13 cellular contexts compared by ENCODE assay signal in genomic region chr20:63687419-63688233, GRCh38. TPM values are rescaled to one million over a fixed set of nuclear protein-coding genes. Genes with fewer than 3 reads are reported as not detected.
DNase-seq lines count a peak whose midpoint lies in the region; ATAC-seq and TF ChIP-seq lines count a peak whose summit lies in the region.
"Had no signal": no experiment of that assay in that cellular context is flagged by ENCODE, and none has a peak within 500 bp of the region (broad histone marks: within the 10 kb centered on the region; RNA-seq: fewer than 3 reads in every experiment).

No MANE protein-coding gene starts in this region.

- H2AFZ ChIP-seq in ACC112 (ENCODE audit: low read length, unreplicated experiment) = no peak overlapping the region
- H2AFZ ChIP-seq in SK-N-SH (ENCODE audit: low read depth) = no peak overlapping the region

- H3K36me3 ChIP-seq in ACC112 (ENCODE audit: insufficient read depth, low read length) (peaks cover 3% of the 10 kb centered on the region; the same call in 1 of the 2 replicates), Peyer's patch (no peaks in the 10 kb centered on the region), gastroesophageal sphincter (peaks cover 0 to 6% of the 10 kb centered on the region in 2 donors), SK-N-SH (replicated peaks in 1 of 2; ENCODE audit: control insufficient read depth in 1 of 2, insufficient read depth in 2 of 2, low read length in 1 of 2) (no peaks in the 10 kb centered on the region)

- no peak for TF ChIP-seq POLR2A in Peyer's patch (IDR thresholded peaks at IDR 0.05)
- TF ChIP-seq POLR2A in gastroesophageal sphincter (IDR thresholded peaks at IDR 0.05) = no peak

- ATAC-seq in gastroesophageal sphincter (no peak), sciatic nerve (peak; percentile 0), HG03565 (IDR thresholded peaks at IDR 0.05; ENCODE audit: unreplicated experiment) (no peak)

- H4K20me1 ChIP-seq in SK-N-SH (ENCODE audit: insufficient read depth) = no peaks in the 10 kb centered on the region

- H3F3A ChIP-seq in SK-N-SH (replicated peaks; ENCODE audit: insufficient read depth) = peaks cover 5% of the 10 kb centered on the region

- no CpG with 5 or more reads among the region's 29 CpGs for WGBS in gastroesophageal sphincter (ENCODE audit: low coverage in 1 of 2), 2 donors
- WGBS in SK-N-SH (ENCODE audit: low lambda C conversion rate) = 86% methylated on average over 12 of the region's 29 CpGs

- H3K27me3 ChIP-seq in ACC112 (ENCODE audit: insufficient read depth, low read length) (no peaks in the 10 kb centered on the region), Peyer's patch (no peaks in the 10 kb centered on the region), gastroesophageal sphincter (no peaks in the 10 kb centered on the region), SK-N-SH (ENCODE audit: insufficient read depth) (no peaks in the 10 kb centered on the region)
- H3K27me3 ChIP-seq: SJSA1 had no signal

- TF ChIP-seq EP300 in gastroesophageal sphincter (IDR thresholded peaks at IDR 0.05) (no peak), SK-N-SH (IDR thresholded peaks at IDR 0.05; ENCODE audit: borderline replicate concordance in 1 of 2, low read depth in 1 of 2, low read length in 1 of 2) (no peak)

- H3K4me3 ChIP-seq in ACC112 (ENCODE audit: low read depth, low read length) (no peak overlapping the region), Peyer's patch (peak overlapping the region in 1 of 4 donors; percentile 4), gastroesophageal sphincter (no peak overlapping the region), SK-N-SH (ENCODE audit: low read depth in 2 of 2, low read length in 1 of 2) (no peak overlapping the region)
- H3K4me3 ChIP-seq: SJSA1 had no signal

- POLR2A ChIA-PET in SK-N-SH (lab: Yijun Ruan, JAX) = interaction anchor here (0.9 kb wide), 1 partner anchor 13 kb away, joined by 3 read pairs; no protein-coding TSS in a partner anchor

- peak overlapping the region; percentile 95 for H3K27ac ChIP-seq in ACC112 (ENCODE audit: low read depth, low read length)
- H3K27ac ChIP-seq in Peyer's patch = peak overlapping the region; percentile 61 to 90 (median 74)
- H3K27ac ChIP-seq in gastroesophageal sphincter = peak overlapping the region in 3 of 4 donors; percentile 77 to 86 (median 78)
- no peak overlapping the region for H3K27ac ChIP-seq in SK-N-SH (ENCODE audit: low read depth in 2 of 2, low read length in 1 of 2)
- H3K27ac ChIP-seq: SJSA1, VCaP had no signal

- DNase-seq in Peyer's patch (no peak), sciatic nerve (ENCODE audit: low spot score) (no peak), SK-N-SH (no peak), nucleus accumbens (lab: John Stamatoyannopoulos, UW) (no peak)
- DNase-seq in stimulated activated CD4-positive, alpha-beta T cell treated with anti-CD3 and anti-CD28 coated beads, Interleukin-1b, Interleukin-23, amount 100 ng/mL, for 48 hours = no peak
- DNase-seq: NCI-H1105 treated with DMSO at 0.1 percent for 48 hours, NCI-H510A treated with DMSO at 0.1 percent for 48 hours had no signal

- CTCF ChIA-PET in SK-N-SH (lab: Yijun Ruan, JAX) = interaction anchor here (1.2 to 1.5 kb wide), 2 partner anchors 10 to 150 kb away, joined by 3 read pairs; no protein-coding TSS in a partner anchor

- TF ChIP-seq CTCF in Peyer's patch (IDR thresholded peaks at IDR 0.05) (no peak), gastroesophageal sphincter (IDR thresholded peaks at IDR 0.05) (no peak), SK-N-SH (IDR thresholded peaks at IDR 0.05) (no peak)

- H3K9me2 ChIP-seq in SK-N-SH = no peaks in the 10 kb centered on the region

- H3K4me1 ChIP-seq in ACC112 (ENCODE audit: control insufficient read depth, insufficient read depth, low read length, unreplicated experiment) = peaks cover 39% of the 10 kb centered on the region
- H3K4me1 ChIP-seq in Peyer's patch = peaks cover 0 to 61% (median 6%) of the 10 kb centered on the region in 4 donors
- peaks cover 0 to 56% (median 36%) of the 10 kb centered on the region in 3 donors for H3K4me1 ChIP-seq in gastroesophageal sphincter
- H3K4me1 ChIP-seq in SK-N-SH (ENCODE audit: control insufficient read depth in 1 of 2, insufficient read depth in 2 of 2, low read depth in 1 of 2, low read length in 1 of 2) = peaks cover 0 to 7% of the 10 kb centered on the region in 2 experiments; a peak in 2 of 4 replicates

- TF ChIP-seq RAD21 in SK-N-SH (IDR thresholded peaks at IDR 0.05; ENCODE audit: low read length) = no peak

- H3K4me2 ChIP-seq in SK-N-SH = no peak overlapping the region

- H3K9ac ChIP-seq in SK-N-SH = no peak overlapping the region

- intact Hi-C loops in sciatic nerve (cut with DNase I) = no loop called here

- H3K9me3 ChIP-seq in Peyer's patch (no peaks in the 10 kb centered on the region), gastroesophageal sphincter (no peaks in the 10 kb centered on the region), SK-N-SH (no peaks in the 10 kb centered on the region)
- H3K9me3 ChIP-seq: SJSA1 had no signal

- H3K79me2 ChIP-seq in ACC112 (ENCODE audit: control insufficient read depth, insufficient read depth, low read length, unreplicated experiment) (no peaks in the 10 kb centered on the region), SK-N-SH (ENCODE audit: insufficient read depth) (no peaks in the 10 kb centered on the region)

TF ChIP-seq in SK-N-SH, 30 proteins besides CTCF, POLR2A, EP300 and RAD21 (continues in another document):
- TF ChIP-seq USF2 (IDR thresholded peaks at IDR 0.05; ENCODE audit: borderline replicate concordance, low read depth, low read length) = no peak
- TF ChIP-seq MEF2A (IDR thresholded peaks at IDR 0.05; ENCODE audit: borderline replicate concordance, low read depth) = no peak
- TF ChIP-seq ELF1 (IDR thresholded peaks at IDR 0.05) = no peak
- TF ChIP-seq POLR2AphosphoS5 (IDR thresholded peaks at IDR 0.05; ENCODE audit: low read depth, low read length) = no peak
- no peak for TF ChIP-seq TEAD4 (IDR thresholded peaks at IDR 0.05; ENCODE audit: borderline replicate concordance, insufficient read depth)
- no peak for TF ChIP-seq GABPA (IDR thresholded peaks at IDR 0.05; ENCODE audit: low read depth)
- no peak for TF ChIP-seq RCOR1 (IDR thresholded peaks at IDR 0.05; ENCODE audit: low read length)
- no peak for TF ChIP-seq NRF1 (IDR thresholded peaks at IDR 0.05; ENCODE audit: low read depth, low read length)
- TF ChIP-seq IRF3 (IDR thresholded peaks at IDR 0.05; ENCODE audit: low read depth, low read length) = no peak
- no peak for TF ChIP-seq FOXJ3 (CRISPR knock-in tag; IDR thresholded peaks at IDR 0.05)
- no peak for TF ChIP-seq JUND (IDR thresholded peaks at IDR 0.05)
- TF ChIP-seq SIN3A (IDR thresholded peaks at IDR 0.05; ENCODE audit: borderline replicate concordance, low read depth, low read length) = no peak
- no peak for TF ChIP-seq SMC3 (IDR thresholded peaks at IDR 0.05; ENCODE audit: low read depth, low read length)

RNA-seq across cellular contexts. Expression of gene TNFRSF6B, which starts 8.8 kb away (rescaled TPM):
- total RNA-seq in Peyer's patch (1 to 10 TPM in 3 of 4 donors, not detected in 1; 2.1 to 4.2 (median 2.7) TPM), gastroesophageal sphincter (10 to 100 TPM in 3 of 4 donors, 1 to 10 TPM in 1; 8.9 to 27.8 (median 15.4) TPM), sciatic nerve (6.1 TPM)
- 8.2 and 9.4 TPM in 2 replicates for polyA plus RNA-seq in SK-N-SH (2012; rRNA removed)
- 3.6 and 6.1 TPM in 2 replicates for polyA plus RNA-seq in SK-N-SH (2012; cell fraction: cytosol; rRNA removed)
- polyA plus RNA-seq in SK-N-SH (2012; cell fraction: nucleus; rRNA removed) = 18.3 and 28.9 TPM in 2 replicates
- total RNA-seq: mononuclear cell had no signal

RNA-seq across cellular contexts. Expression of gene ARFRP1, which starts 20.1 kb away (rescaled TPM):
- total RNA-seq in Peyer's patch (10 to 100 TPM; 39.1 to 67.6 (median 46.3) TPM), gastroesophageal sphincter (10 to 100 TPM; 38.9 to 56.4 (median 49.0) TPM), sciatic nerve (49.1 TPM)
- polyA plus RNA-seq in SK-N-SH (2012; rRNA removed) = 65.4 and 72.8 TPM in 2 replicates
- polyA plus RNA-seq in SK-N-SH (2012; cell fraction: cytosol; rRNA removed) = 47.9 and 57.4 TPM in 2 replicates
- 132 and 145 TPM in 2 replicates for polyA plus RNA-seq in SK-N-SH (2012; cell fraction: nucleus; rRNA removed)

RNA-seq across cellular contexts. Expression of gene ZGPAT, which starts 20.2 kb away (rescaled TPM):
- total RNA-seq in Peyer's patch (10 to 100 TPM; 48.9 to 67.7 (median 54.7) TPM), gastroesophageal sphincter (10 to 100 TPM; 21.7 to 51.7 (median 32.9) TPM), sciatic nerve (23.8 TPM)
- polyA plus RNA-seq in SK-N-SH (2012; rRNA removed) = 33.7 and 36.8 TPM in 2 replicates
- 9.8 and 14.3 TPM in 2 replicates for polyA plus RNA-seq in SK-N-SH (2012; cell fraction: cytosol; rRNA removed)
- 152 and 206 TPM in 2 replicates for polyA plus RNA-seq in SK-N-SH (2012; cell fraction: nucleus; rRNA removed)

RNA-seq across cellular contexts. Expression of gene RTEL1, which starts 29.5 kb away (rescaled TPM):
- 10 to 100 TPM; 25.6 to 61.1 (median 30.2) TPM for total RNA-seq in Peyer's patch
- 10 to 100 TPM in 3 of 4 donors, 1 to 10 TPM in 1; 7.1 to 43.7 (median 18.7) TPM for total RNA-seq in gastroesophageal sphincter
- total RNA-seq in sciatic nerve = 34.1 TPM
- polyA plus RNA-seq in SK-N-SH (2012; rRNA removed) = 9.9 and 12.9 TPM in 2 replicates
- 1.5 and 2.4 TPM in 2 replicates for polyA plus RNA-seq in SK-N-SH (2012; cell fraction: cytosol; rRNA removed)
- polyA plus RNA-seq in SK-N-SH (2012; cell fraction: nucleus; rRNA removed) = 82.0 and 145 TPM in 2 replicates

RNA-seq across cellular contexts. Expression of gene STMN3, which starts 34.4 kb away (rescaled TPM):
- total RNA-seq in Peyer's patch (10 to 100 TPM in 1 of 4 donors, 1 to 10 TPM in 3; 3.4 to 23.1 (median 5.6) TPM), gastroesophageal sphincter (10 to 100 TPM; 13.7 to 31.6 (median 17.0) TPM), sciatic nerve (19.7 TPM)
- polyA plus RNA-seq in SK-N-SH (2012; rRNA removed) = 89.8 and 111 TPM in 2 replicates
- 58.5 and 83.6 TPM in 2 replicates for polyA plus RNA-seq in SK-N-SH (2012; cell fraction: cytosol; rRNA removed)
- 103 and 122 TPM in 2 replicates for polyA plus RNA-seq in SK-N-SH (2012; cell fraction: nucleus; rRNA removed)

Comparison
In these comparisons a context has a peak if more than half of its experiments do, and no peak if none do; other contexts are left out.
1. H3K27ac ChIP-seq: peak in ACC112 (single experiment), Peyer's patch (4 of 4) and gastroesophageal sphincter (3 of 4); none in SK-N-SH (0 of 2).